12 cellular contexts compared by ENCODE assay signal in genomic region chr11:34680918-34681554, GRCh38.
DNase-seq lines count a peak whose midpoint lies in the region; ATAC-seq and TF ChIP-seq lines count a peak whose summit lies in the region.
"Had no signal": no experiment of that assay in that cellular context is flagged by ENCODE, and none has a peak within 500 bp of the region (broad histone marks: within the 10 kb centered on the region; RNA-seq: fewer than 3 reads in every experiment).

No MANE protein-coding gene starts in this region.

- TF ChIP-seq CTCF in spleen (IDR thresholded peaks at IDR 0.05 in 8 of 11, conservative IDR thresholded peaks at IDR 0.05 in 3 of 11): no peak
- TF ChIP-seq CTCF in colonic mucosa (IDR thresholded peaks at IDR 0.05): no peak

- H3K4me1 ChIP-seq in spleen (no peaks in the 10 kb centered on the region), colonic mucosa (no peaks in the 10 kb centered on the region)
- H3K4me1 ChIP-seq: right lobe of liver had no signal

- TF ChIP-seq POLR2A in spleen (IDR thresholded peaks at IDR 0.05): no peak

- H3K27me3 ChIP-seq in spleen (replicated peaks in 1 of 7) (no peaks in the 10 kb centered on the region), colonic mucosa (no peaks in the 10 kb centered on the region)
- H3K27me3 ChIP-seq: right lobe of liver had no signal

- H3K9me3 ChIP-seq in spleen (no peaks in the 10 kb centered on the region), colonic mucosa (no peaks in the 10 kb centered on the region)
- H3K9me3 ChIP-seq: right lobe of liver had no signal

- WGBS in spleen, 5 donors: 79 to 92% (median 89%) methylated on average over 5 of the region's 5 CpGs

- intact Hi-C loops in spleen (cut with DNase I; ENCODE audit: low total_unique reads) (no loop called here), colonic mucosa (cut with DNase I) (no loop called here)

- H3K27ac ChIP-seq in spleen (no peak overlapping the region), colonic mucosa (no peak overlapping the region)
- H3K27ac ChIP-seq: right lobe of liver had no signal

- H3K9ac ChIP-seq in colonic mucosa (ENCODE audit: low read depth in 2 of 2, low read length in 2 of 2): no peak overlapping the region

- H3K4me3 ChIP-seq in spleen (no peak overlapping the region), colonic mucosa (no peak overlapping the region)
- H3K4me3 ChIP-seq: right lobe of liver had no signal

- DNase-seq in COLO829 (ENCODE audit: low spot score): peak; percentile 44
- peak; percentile 91 for DNase-seq in LHCN-M2 (ENCODE audit: low read depth)
- DNase-seq in astrocyte of the hippocampus (ENCODE audit: low read depth, low spot score): peak; percentile 80
- peak; percentile 61 for DNase-seq in kidney glomerular epithelial cell (lab: John Stamatoyannopoulos, UW)
- no peak for DNase-seq in NCI-H82 treated with DMSO at 0.1 percent for 48 hours (lab: John Stamatoyannopoulos, UW; ENCODE audit: unreplicated experiment)
- DNase-seq in spleen: no peak
- no peak for DNase-seq in colonic mucosa
- DNase-seq: activated CD4-positive, CD25-positive, alpha-beta regulatory T cell; NCI-H82; right lobe of liver; stimulated activated naive B cell treated with anti-CD40 and anti-IgM and Interleukin-4, amounts not matched to agents 10 μg/mL and 1 μg/mL and 100 μg/mL, for 72 hours had no signal

- H3K36me3 ChIP-seq in spleen (no peaks in the 10 kb centered on the region), colonic mucosa (no peaks in the 10 kb centered on the region)
- H3K36me3 ChIP-seq: right lobe of liver had no signal

- ATAC-seq in HG03469 (IDR thresholded peaks at IDR 0.05; ENCODE audit: unreplicated experiment): no peak
- ATAC-seq: stimulated activated naive B cell treated with anti-CD40 and anti-IgM and Interleukin-4, amounts not matched to agents 10 μg/mL and 1 μg/mL and 100 μg/mL, for 72 hours had no signal

Comparison
In these comparisons a context has a peak if more than half of its experiments do, and no peak if none do; other contexts are left out.
1. DNase-seq: peak in COLO829 (single experiment), LHCN-M2 (single experiment), astrocyte of the hippocampus (single experiment) and kidney glomerular epithelial cell (single experiment); none in NCI-H82 treated with DMSO at 0.1 percent for 48 hours (single experiment), spleen (single experiment) and colonic mucosa (single experiment).